In genomic region chr7:54788664-54789063, GRCh38 we compare ENCODE assay signal across 8 cellular contexts. TPM values are rescaled to one million over a fixed set of nuclear protein-coding genes. Genes with fewer than 3 reads are reported as not detected.
DNase-seq lines count a peak whose midpoint lies in the region; ATAC-seq, FAIRE-seq and TF ChIP-seq lines count a peak whose summit lies in the region.

No MANE protein-coding gene starts in this region.

- H3K4me3 ChIP-seq in heart left ventricle (no peak overlapping the region), retinal pigment epithelial cell (ENCODE audit: low read length) (peak overlapping the region; percentile 7)

- peaks cover 0 to 8% (median 2%) of the 10 kb centered on the region in 12 donors for H3K4me1 ChIP-seq in heart left ventricle

- peak; percentile 81 for ATAC-seq in HG02981 (IDR thresholded peaks at IDR 0.05; ENCODE audit: unreplicated experiment)
- peak; percentile 55 to 82 (median 76) for ATAC-seq in heart left ventricle

- CTCF ChIA-PET in activated naive CD4-positive, alpha-beta T cell treated with anti-CD3 and anti-CD28 coated beads for 36 hours (lab: Charles Lee) = interaction anchor here (0.6 to 2.1 kb wide), 6 partner anchors 10 to 466 kb away, joined by 3 to 16 read pairs (median 3); no protein-coding TSS in a partner anchor

- no peaks in the 10 kb centered on the region for H3K9me3 Mint-ChIP-seq in activated naive CD4-positive, alpha-beta T cell treated with anti-CD3 and anti-CD28 coated beads for 36 hours

- H3K4me1 Mint-ChIP-seq in activated naive CD4-positive, alpha-beta T cell treated with anti-CD3 and anti-CD28 coated beads for 36 hours (ENCODE audit: low read depth) = peaks cover 6% of the 10 kb centered on the region

- H3K9me3 ChIP-seq in heart left ventricle = no peaks in the 10 kb centered on the region

- H3K27me3 Mint-ChIP-seq in activated naive CD4-positive, alpha-beta T cell treated with anti-CD3 and anti-CD28 coated beads for 36 hours (ENCODE audit: low read depth) = peaks cover 33% of the 10 kb centered on the region

- H3K27ac Mint-ChIP-seq in activated naive CD4-positive, alpha-beta T cell treated with anti-CD3 and anti-CD28 coated beads for 36 hours = no peak overlapping the region

- TF ChIP-seq CTCF in heart left ventricle (IDR thresholded peaks at IDR 0.05) (peak; percentile 52 to 81 (median 71)), retinal pigment epithelial cell (conservative IDR thresholded peaks at IDR 0.05; ENCODE audit: low read depth, low read length) (peak; percentile 84)

- 2 to 9% (median 8%) methylated on average over 9 of the region's 9 CpGs for WGBS in heart left ventricle, 4 donors

- FAIRE-seq in GM12892 (lab: Jason Lieb, UNC) = peak; percentile 73

- H3K36me3 Mint-ChIP-seq in activated naive CD4-positive, alpha-beta T cell treated with anti-CD3 and anti-CD28 coated beads for 36 hours (ENCODE audit: low read depth) = no peaks in the 10 kb centered on the region

- H3K27ac ChIP-seq in heart left ventricle = no peak overlapping the region

- intact Hi-C loops in activated naive CD4-positive, alpha-beta T cell treated with anti-CD3 and anti-CD28 coated beads for 36 hours (cut with micrococcal nuclease) = loop anchor here (1.0 to 2.0 kb wide), 3 partner anchors 14 to 467 kb away; no protein-coding TSS in a partner anchor
- intact Hi-C loops in heart left ventricle (cut with DNase I) = loop anchor here (1.0 to 10.0 kb wide), 9 partner anchors 49 to 467 kb away; partner anchors contain the start of gene EGFR (in 1 of the 10)

- no peak for TF ChIP-seq POLR2A in GM12892 (IDR thresholded peaks at IDR 0.05; ENCODE audit: low read depth, low read length)
- TF ChIP-seq POLR2A in heart left ventricle (IDR thresholded peaks at IDR 0.05) = no peak

- H3K36me3 ChIP-seq in heart left ventricle = no peaks in the 10 kb centered on the region

- DNase-seq in AG08395 (ENCODE audit: low spot score) (peak; percentile 84), GM12892 (ENCODE audit: insufficient read length) (no peak), NCI-H226 (peak; percentile 61), heart left ventricle (no peak), retinal pigment epithelial cell (ENCODE audit: low read depth) (peak; percentile 55), NK-92 (lab: John Stamatoyannopoulos, UW; ENCODE audit: unreplicated experiment) (no peak)
- peak; percentile 51 for DNase-seq in activated naive CD4-positive, alpha-beta T cell treated with anti-CD3 and anti-CD28 coated beads for 36 hours

- H3K4me3 Mint-ChIP-seq in activated naive CD4-positive, alpha-beta T cell treated with anti-CD3 and anti-CD28 coated beads for 36 hours = no peak overlapping the region

- no peaks in the 10 kb centered on the region for H3K27me3 ChIP-seq in heart left ventricle

RNA-seq across cellular contexts. Expression of gene SEC61G, which starts 29.7 kb away (rescaled TPM):
- 362 TPM for polyA plus RNA-seq in GM12892 (2012; ENCODE audit: missing spikeins)
- total RNA-seq in activated naive CD4-positive, alpha-beta T cell treated with anti-CD3 and anti-CD28 coated beads for 36 hours = 100 to 1,000 TPM; 121 to 126 TPM
- 100 to 1,000 TPM in 4 of 9 donors, 10 to 100 TPM in 5; 65.7 to 200 (median 84.2) TPM for total RNA-seq in heart left ventricle
- 100 to 1,000 TPM; 240 to 629 TPM for polyA plus RNA-seq in heart left ventricle

Comparison
In these comparisons a context has a peak if more than half of its experiments do, and no peak if none do; other contexts are left out.
1. DNase-seq: peak in AG08395 (single experiment), NCI-H226 (single experiment), activated naive CD4-positive, alpha-beta T cell treated with anti-CD3 and anti-CD28 coated beads for 36 hours (single experiment) and retinal pigment epithelial cell (single experiment); none in GM12892 (single experiment), heart left ventricle (0 of 5) and NK-92 (single experiment).